Comparison of ENCODE assay signal across 1 cellular context in genomic region chr11:86134580-86135318, GRCh38.
TF ChIP-seq lines count a peak whose summit lies in the region.

No MANE protein-coding gene starts in this region.

TF ChIP-seq in K562, 482 proteins besides CTCF, POLR2A, EP300 and RAD21 (continued from another document and continues in another):
- TF ChIP-seq BCLAF1 (IDR thresholded peaks at IDR 0.05; ENCODE audit: borderline replicate concordance in 1 of 2, control insufficient read depth in 1 of 2, low read depth in 2 of 2, low read length in 1 of 2), result peak in 1 of 2 experiments; percentile 57; a peak in 1 of 4 replicates
- TF ChIP-seq HDAC1 (IDR thresholded peaks at IDR 0.05), result peak in 1 of 2 experiments; percentile 62; a peak in 2 of 4 replicates
- no peak for TF ChIP-seq ZNF512 (tag; IDR thresholded peaks at IDR 0.05)
- TF ChIP-seq FOXJ2 (tag; IDR thresholded peaks at IDR 0.05), result no peak
- no peak for TF ChIP-seq ZNF830 (CRISPR knock-in tag; IDR thresholded peaks at IDR 0.05)
- no peak for TF ChIP-seq ZFX (CRISPR knock-in tag; IDR thresholded peaks at IDR 0.05)
- TF ChIP-seq CREM (IDR thresholded peaks at IDR 0.05; ENCODE audit: low read depth), result peak; percentile 36; the same call in 1 of the 2 replicates
- TF ChIP-seq SFPQ (IDR thresholded peaks at IDR 0.05; ENCODE audit: low read depth, low read length), result no peak
- TF ChIP-seq TRIM24 (IDR thresholded peaks at IDR 0.05), result peak in 1 of 2 experiments; percentile 17; a peak in 1 of 4 replicates
- no peak for TF ChIP-seq RBM39 (optimal IDR thresholded peaks at IDR 0.05; ENCODE audit: low read depth, low read length)
- TF ChIP-seq E2F1 (CRISPR knock-in tag; IDR thresholded peaks at IDR 0.05), result no peak
- no peak for TF ChIP-seq CREB5 (CRISPR knock-in tag; IDR thresholded peaks at IDR 0.05)
- peak; percentile 38 for TF ChIP-seq HMGN3 (IDR thresholded peaks at IDR 0.05; ENCODE audit: borderline replicate concordance, extremely low read depth, insufficient read length, low read depth, low read length)
- TF ChIP-seq FOXO4 (CRISPR knock-in tag; IDR thresholded peaks at IDR 0.05), result no peak
- TF ChIP-seq STAT5B (CRISPR knock-in tag; IDR thresholded peaks at IDR 0.05), result no peak
- peak; percentile 71 to 78 for TF ChIP-seq KDM1A (IDR thresholded peaks at IDR 0.05)
- no peak for TF ChIP-seq ZNF395 (CRISPR knock-in tag; IDR thresholded peaks at IDR 0.05)
- TF ChIP-seq TAL1 (IDR thresholded peaks at IDR 0.05), result peak; percentile 80
- TF ChIP-seq RCOR1 (IDR thresholded peaks at IDR 0.05; ENCODE audit: borderline replicate concordance in 1 of 2, low read depth in 2 of 2, low read length in 2 of 2), result peak; percentile 28 to 85; a peak in 3 of 4 replicates
- TF ChIP-seq GATA2 (CRISPR knock-in tag; IDR thresholded peaks at IDR 0.05), result peak; percentile 41
- TF ChIP-seq ARID1B (IDR thresholded peaks at IDR 0.05), result peak; percentile 87
- TF ChIP-seq ETS2 (tag; IDR thresholded peaks at IDR 0.05; ENCODE audit: borderline replicate concordance, poor library complexity, severe bottlenecking), result no peak
- peak; percentile 75; the same call in 1 of the 2 replicates for TF ChIP-seq MTA1 (IDR thresholded peaks at IDR 0.05; ENCODE audit: borderline replicate concordance)
- TF ChIP-seq YY1 (IDR thresholded peaks at IDR 0.05; ENCODE audit: borderline replicate concordance in 1 of 3, control insufficient read depth in 1 of 3, extremely low read depth in 1 of 3, insufficient read depth in 3 of 3, insufficient read length in 1 of 3, insufficient replicate concordance in 2 of 3, low read depth in 1 of 3, low read length in 2 of 3), result no peak
- no peak for TF ChIP-seq ZNF239 (CRISPR knock-in tag; IDR thresholded peaks at IDR 0.05)
- no peak for TF ChIP-seq REST (CRISPR knock-in tag; IDR thresholded peaks at IDR 0.05; ENCODE audit: low read depth)
- TF ChIP-seq ZNF197 (CRISPR knock-in tag; IDR thresholded peaks at IDR 0.05; ENCODE audit: low read depth), result 0 out of 2 replicates have a peak, but pooled peaks have one; percentile 59
- peak; percentile 45 for TF ChIP-seq NFIC (IDR thresholded peaks at IDR 0.05)
- TF ChIP-seq PTTG1 (tag; IDR thresholded peaks at IDR 0.05; ENCODE audit: low read depth), result no peak
- no peak for TF ChIP-seq ZNF121 (CRISPR knock-in tag; conservative IDR thresholded peaks at IDR 0.05)
- no peak for TF ChIP-seq NFE2L1 (tag; IDR thresholded peaks at IDR 0.05; ENCODE audit: borderline replicate concordance, low read depth)
- no peak for TF ChIP-seq RHOXF2B (CRISPR knock-in tag; conservative IDR thresholded peaks at IDR 0.05)
- no peak for TF ChIP-seq SNRNP70 (optimal IDR thresholded peaks at IDR 0.05; ENCODE audit: low read depth, low read length)
- no peak for TF ChIP-seq BRF1 (IDR thresholded peaks at IDR 0.05; ENCODE audit: borderline replicate concordance, extremely low read depth, insufficient read length)
- TF ChIP-seq THRB (CRISPR knock-in tag; conservative IDR thresholded peaks at IDR 0.05), result 0 out of 2 replicates have a peak, but pooled peaks have one; percentile 23
- no peak for TF ChIP-seq KDM5B (IDR thresholded peaks at IDR 0.05; ENCODE audit: insufficient replicate concordance, low read depth, low read length)
- no peak for TF ChIP-seq ZNF354B (CRISPR knock-in tag; IDR thresholded peaks at IDR 0.05)
- no peak for TF ChIP-seq SIN3B (IDR thresholded peaks at IDR 0.05; ENCODE audit: low read depth)
- peak; percentile 91 for TF ChIP-seq DPF2 (IDR thresholded peaks at IDR 0.05)
- no peak for TF ChIP-seq HNRNPUL1 (IDR thresholded peaks at IDR 0.05; ENCODE audit: low read length)
- no peak for TF ChIP-seq ZNF445 (CRISPR knock-in tag; IDR thresholded peaks at IDR 0.05; ENCODE audit: low read depth)
- no peak for TF ChIP-seq MTF1 (CRISPR knock-in tag; IDR thresholded peaks at IDR 0.05; ENCODE audit: borderline replicate concordance)
- peak; percentile 91 for TF ChIP-seq SMARCE1 (IDR thresholded peaks at IDR 0.05)
- TF ChIP-seq CREB1 (IDR thresholded peaks at IDR 0.05), result no peak
- no peak for TF ChIP-seq CREB1 (CRISPR knock-in tag; IDR thresholded peaks at IDR 0.05)
- no peak for TF ChIP-seq FOXP4 (CRISPR knock-in tag; IDR thresholded peaks at IDR 0.05; ENCODE audit: borderline replicate concordance)
